Comparison of ENCODE assay signal across 21 cellular contexts in genomic region chr12:50590869-50591268, GRCh38.
"Had no signal": no experiment of that assay in that cellular context is flagged by ENCODE, and none has a peak within 500 bp of the region (broad histone marks: within the 10 kb centered on the region; RNA-seq: fewer than 3 reads in every experiment).

No MANE protein-coding gene starts in this region.

- ATAC-seq: activated CD8-positive, alpha-beta memory T cell treated with anti-CD3 and anti-CD28 coated beads, Interleukin-2, amount 10 ng/mL, durations not matched to agents 7 days and 5 days; activated CD8-positive, alpha-beta T cell treated with anti-CD3 and anti-CD28 coated beads for 36 hours; body of pancreas; heart left ventricle; lower lobe of right lung; stimulated activated naive CD8-positive, alpha-beta T cell treated with anti-CD3 and anti-CD28 coated beads, Interleukin-15, Interleukin-2, amounts not matched to agents 100 U/mL and 50 U/mL, for 24 hours; upper lobe of right lung had no signal

- H3K27ac Mint-ChIP-seq: activated CD8-positive, alpha-beta memory T cell treated with anti-CD3 and anti-CD28 coated beads, Interleukin-2, amount 10 ng/mL, durations not matched to agents 7 days and 5 days; activated T-helper 2 cell treated with anti-CD3 and anti-CD28 coated beads, Interferon-gamma antibody, Interleukin-2, Interleukin-4, amounts not matched to agents 10 μg/mL and 5 μg/mL and 100 μg/mL, durations not matched to agents 14 hours and 24 hours and 36 hours had no signal

- H3K4me3 ChIP-seq: body of pancreas, cardiac muscle cell, heart left ventricle, lower lobe of right lung, ovary, prostate gland, upper lobe of right lung had no signal

- H3K36me3 Mint-ChIP-seq: activated CD8-positive, alpha-beta memory T cell treated with anti-CD3 and anti-CD28 coated beads, Interleukin-2, amount 10 ng/mL, durations not matched to agents 7 days and 5 days; naive B cell had no signal

- H3K27me3 Mint-ChIP-seq: activated CD4-positive, alpha-beta T cell treated with anti-CD3 and anti-CD28 coated beads, Interleukin-2, amount 10 ng/mL, durations not matched to agents 7 days and 5 days; activated CD8-positive, alpha-beta memory T cell treated with anti-CD3 and anti-CD28 coated beads, Interleukin-2, amount 10 ng/mL, durations not matched to agents 7 days and 5 days; activated CD8-positive, alpha-beta T cell treated with anti-CD3 and anti-CD28 coated beads for 36 hours; naive B cell had no signal

- H3K9me3 Mint-ChIP-seq: activated CD4-positive, alpha-beta T cell treated with anti-CD3 and anti-CD28 coated beads, Interleukin-2, amount 10 ng/mL, durations not matched to agents 7 days and 5 days; activated CD8-positive, alpha-beta T cell treated with anti-CD3 and anti-CD28 coated beads for 36 hours; activated T-helper 2 cell treated with anti-CD3 and anti-CD28 coated beads, Interferon-gamma antibody, Interleukin-2, Interleukin-4, amounts not matched to agents 10 μg/mL and 5 μg/mL and 100 μg/mL, durations not matched to agents 14 hours and 24 hours and 36 hours had no signal

- H3K4me1 ChIP-seq: body of pancreas, prostate gland, upper lobe of right lung had no signal

- H3K4me3 Mint-ChIP-seq: activated CD4-positive, alpha-beta T cell treated with anti-CD3 and anti-CD28 coated beads, Interleukin-2, amount 10 ng/mL, durations not matched to agents 7 days and 5 days; activated CD8-positive, alpha-beta memory T cell treated with anti-CD3 and anti-CD28 coated beads, Interleukin-2, amount 10 ng/mL, durations not matched to agents 7 days and 5 days; activated CD8-positive, alpha-beta T cell treated with anti-CD3 and anti-CD28 coated beads for 36 hours; naive B cell had no signal

- H3K27ac ChIP-seq: body of pancreas, cardiac muscle cell, heart left ventricle, lower lobe of right lung, ovary, prostate gland, upper lobe of right lung, WERI-Rb-1 had no signal

- H3K9me3 ChIP-seq: body of pancreas, heart left ventricle, lower lobe of right lung, ovary, prostate gland, upper lobe of right lung had no signal

- H3K36me3 ChIP-seq: cardiac muscle cell, heart left ventricle, lower lobe of right lung, ovary, prostate gland, upper lobe of right lung, WERI-Rb-1 had no signal

- DNase-seq: activated CD4-positive, alpha-beta T cell treated with anti-CD3 and anti-CD28 coated beads, Interleukin-2, amount 10 ng/mL, durations not matched to agents 7 days and 5 days; activated CD4-positive, CD25-positive, alpha-beta regulatory T cell treated with anti-CD3 and anti-CD28 coated beads, Interleukin-2, amount 50 U/mL, for 72 hours; activated CD8-positive, alpha-beta memory T cell treated with anti-CD3 and anti-CD28 coated beads, Interleukin-2, amount 10 ng/mL, durations not matched to agents 7 days and 5 days; activated CD8-positive, alpha-beta T cell treated with anti-CD3 and anti-CD28 coated beads for 36 hours; activated naive CD4-positive, alpha-beta T cell; activated T-cell treated with anti-CD3 and anti-CD28 coated beads for 4 hours; anterior cingulate cortex; body of pancreas; heart left ventricle; lower lobe of right lung; mesendoderm; naive B cell; ovary; stimulated activated CD4-positive, alpha-beta T cell treated with anti-CD3 and anti-CD28 coated beads, Interleukin-4, amount 100 ng/mL, for 24 hours; stimulated activated naive CD8-positive, alpha-beta T cell treated with anti-CD3 and anti-CD28 coated beads, Interleukin-15, Interleukin-2, amounts not matched to agents 100 U/mL and 50 U/mL, for 24 hours; T-helper 1 cell; upper lobe of right lung; WERI-Rb-1 had no signal

- H3K27me3 ChIP-seq: body of pancreas, cardiac muscle cell, heart left ventricle, ovary, upper lobe of right lung had no signal
